Comparison of ENCODE assay signal across 8 cellular contexts in the genomic region with DNA sequence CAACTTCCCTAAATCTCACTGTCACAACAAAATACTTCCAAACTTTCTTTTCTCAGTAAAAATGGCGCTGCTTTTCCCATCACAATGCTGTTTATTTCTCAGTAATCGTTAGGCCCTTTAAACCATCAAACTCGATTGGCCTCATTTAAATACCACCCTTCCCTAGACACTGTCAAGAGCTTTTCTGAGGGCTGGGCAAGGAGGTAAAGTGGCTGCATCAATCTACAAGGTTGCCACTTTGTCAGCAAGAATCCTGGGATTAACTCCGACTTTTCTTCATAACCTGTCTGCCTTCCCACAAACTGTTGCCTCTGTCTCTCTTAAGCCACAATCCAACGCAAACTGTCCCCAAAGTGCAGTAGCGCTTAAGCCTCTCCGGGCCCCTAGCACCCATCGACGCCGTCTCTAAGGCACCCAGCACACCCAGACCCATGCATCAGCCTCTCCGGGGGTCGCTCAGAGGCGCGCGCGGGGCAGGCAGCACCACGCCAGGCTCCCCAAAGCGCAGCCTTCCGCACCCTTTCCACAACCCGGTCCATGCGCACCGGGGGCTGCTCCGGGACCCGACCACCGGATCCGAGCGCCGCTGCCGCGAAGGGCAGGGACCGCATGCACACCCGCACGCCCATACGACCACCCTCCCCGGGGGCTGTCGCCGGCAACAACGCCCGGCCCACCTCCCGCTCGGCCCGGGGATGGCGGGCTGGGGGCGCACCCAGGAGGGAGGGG. TPM values are rescaled to one million over a fixed set of nuclear protein-coding genes. Genes with fewer than 3 reads are reported as not detected.
A peak's percentile ranks its signal among the peaks of the same experiment; 100 is the strongest.
DNase-seq lines count a peak whose midpoint lies in the region; ATAC-seq and TF ChIP-seq lines count a peak whose summit lies in the region.

No MANE protein-coding gene starts in this region.

- H3K79me2 ChIP-seq in SU-DHL-6 (ENCODE audit: insufficient read depth, low read length): no peaks in the 10 kb centered on the region

- H3K9me2 ChIP-seq in SU-DHL-6 (replicated peaks; ENCODE audit: insufficient read depth, low read length): no peaks in the 10 kb centered on the region

- intact Hi-C loops in right lobe of liver (cut with DNase I): no loop called here

- WGBS in right lobe of liver (ENCODE audit: insufficient coverage, low coverage, low lambda C conversion rate, missing lambda C conversion rate): 5% methylated on average over 18 of the region's 44 CpGs

- H3K4me1 ChIP-seq in right lobe of liver: peaks cover 0 to 3% (median 0%) of the 10 kb centered on the region in 4 donors

- TF ChIP-seq CTCF in SU-DHL-6 (IDR thresholded peaks at IDR 0.05; ENCODE audit: insufficient read depth, low read length, poor library complexity, severe bottlenecking) (no peak), right lobe of liver (IDR thresholded peaks at IDR 0.05) (no peak)

- H3K36me3 ChIP-seq in SU-DHL-6 (ENCODE audit: low read length): no peaks in the 10 kb centered on the region
- no peaks in the 10 kb centered on the region for H3K36me3 ChIP-seq in right lobe of liver

- H3K4me3 ChIP-seq in SU-DHL-6 (ENCODE audit: insufficient read depth, low read length, poor library complexity, severe bottlenecking): peak overlapping the region; percentile 27
- H3K4me3 ChIP-seq in right lobe of liver: peak overlapping the region; percentile 37 to 57 (median 48)

- H3K27me3 Mint-ChIP-seq in stimulated activated naive CD8-positive, alpha-beta T cell treated with anti-CD3 and anti-CD28 coated beads, Interleukin-15, amount 100 ng/mL, for 72 hours: peaks cover 11% of the 10 kb centered on the region

- ATAC-seq in HG02642 (IDR thresholded peaks at IDR 0.05; ENCODE audit: poor library complexity, unreplicated experiment): peak; percentile 6
- ATAC-seq in right lobe of liver: peak in 1 of 4 donors; percentile 6
- ATAC-seq in stimulated activated naive CD8-positive, alpha-beta T cell treated with anti-CD3 and anti-CD28 coated beads, Interleukin-15, amount 100 ng/mL, for 72 hours: peak; percentile 24
- ATAC-seq in GM21447 (IDR thresholded peaks at IDR 0.05; ENCODE audit: unreplicated experiment): no peak

- H3K9me3 ChIP-seq in SU-DHL-6 (ENCODE audit: insufficient read depth, low read length): no peaks in the 10 kb centered on the region
- H3K9me3 ChIP-seq in right lobe of liver: no peaks in the 10 kb centered on the region

- no peak overlapping the region for H3K27ac Mint-ChIP-seq in stimulated activated naive CD8-positive, alpha-beta T cell treated with anti-CD3 and anti-CD28 coated beads, Interleukin-15, amount 100 ng/mL, for 72 hours

- H3K9ac ChIP-seq in SU-DHL-6 (ENCODE audit: low read length): 0 out of 2 replicates have a peak overlapping the region, but pooled peaks have one; percentile 19

- H3K9me3 Mint-ChIP-seq in stimulated activated naive CD8-positive, alpha-beta T cell treated with anti-CD3 and anti-CD28 coated beads, Interleukin-15, amount 100 ng/mL, for 72 hours: no peaks in the 10 kb centered on the region

- H3K4me3 Mint-ChIP-seq in stimulated activated naive CD8-positive, alpha-beta T cell treated with anti-CD3 and anti-CD28 coated beads, Interleukin-15, amount 100 ng/mL, for 72 hours: peak overlapping the region; percentile 65 to 74

- H3F3A ChIP-seq in SU-DHL-6 (ENCODE audit: insufficient read depth): no peaks in the 10 kb centered on the region

- no peak overlapping the region for H2AFZ ChIP-seq in SU-DHL-6 (ENCODE audit: low read depth, low read length, severe bottlenecking)

- peak overlapping the region; percentile 40 for H3K4me2 ChIP-seq in SU-DHL-6 (ENCODE audit: low read depth, low read length, poor library complexity, severe bottlenecking)

- H3K27me3 ChIP-seq in SU-DHL-6 (ENCODE audit: low read length) (no peaks in the 10 kb centered on the region), right lobe of liver (no peaks in the 10 kb centered on the region)

- no peaks in the 10 kb centered on the region for H4K20me1 ChIP-seq in SU-DHL-6 (ENCODE audit: low read depth, low read length)

- DNase-seq in DMS114 treated with DMSO at 0.1 percent for 48 hours (lab: John Stamatoyannopoulos, UW; ENCODE audit: unreplicated experiment): peak; percentile 30
- peak; percentile 25 to 61 (median 47) for DNase-seq in right lobe of liver
- DNase-seq in stimulated activated naive CD8-positive, alpha-beta T cell treated with anti-CD3 and anti-CD28 coated beads, Interleukin-15, amount 100 ng/mL, for 72 hours: peak; percentile 12 to 19
- no peak for DNase-seq in amniotic stem cell (lab: John Stamatoyannopoulos, UW)

- TF ChIP-seq POLR2A in right lobe of liver (IDR thresholded peaks at IDR 0.05): no peak

- H3K4me1 Mint-ChIP-seq in stimulated activated naive CD8-positive, alpha-beta T cell treated with anti-CD3 and anti-CD28 coated beads, Interleukin-15, amount 100 ng/mL, for 72 hours: peaks cover 19% of the 10 kb centered on the region

- H3K27ac ChIP-seq in SU-DHL-6 (ENCODE audit: low read depth, low read length) (no peak overlapping the region), cingulate gyrus (ENCODE audit: low read depth, low read length) (peak overlapping the region; percentile 42), right lobe of liver (peak overlapping the region in 1 of 3 donors; percentile 29)

RNA-seq across cellular contexts. Expression of gene MBOAT2, which starts 0.7 kb away (rescaled TPM):
- 1 to 10 TPM in 4 of 6 experiments, under 1 TPM in 2; 0.50 to 1.9 (median 1.5) TPM for total RNA-seq in right lobe of liver
